30 cellular contexts compared by ENCODE assay signal in the genomic region with DNA sequence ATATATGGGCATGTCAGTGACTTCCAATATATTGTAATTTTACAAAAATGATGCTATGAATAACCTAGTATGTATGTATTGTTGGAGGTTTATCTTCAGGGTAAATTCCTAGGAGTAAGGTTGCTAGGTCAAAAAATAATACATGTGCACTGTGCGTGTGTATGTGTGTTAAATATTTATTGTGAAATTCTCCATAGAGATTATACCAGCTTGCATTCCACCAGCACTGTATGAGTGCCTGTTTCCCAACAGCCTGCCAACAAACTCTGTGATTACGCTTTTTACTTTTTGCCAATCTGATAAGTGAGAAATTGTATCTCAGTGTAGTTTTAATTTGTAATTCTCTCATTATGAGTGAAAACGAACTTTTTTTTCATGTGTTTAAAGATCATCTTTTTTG. TPM values are rescaled to one million over a fixed set of nuclear protein-coding genes. Genes with fewer than 3 reads are reported as not detected.
DNase-seq lines count a peak whose midpoint lies in the region; ATAC-seq, FAIRE-seq and TF ChIP-seq lines count a peak whose summit lies in the region.
"Had no signal": no experiment of that assay in that cellular context is flagged by ENCODE, and none has a peak within 500 bp of the region (broad histone marks: within the 10 kb centered on the region; RNA-seq: fewer than 3 reads in every experiment).

No MANE protein-coding gene starts in this region.

- peak overlapping the region; percentile 72 for H3K4me2 ChIP-seq in A549
- no peak overlapping the region for H3K4me2 ChIP-seq in GM23248 (ENCODE audit: unreplicated experiment)
- H3K4me2 ChIP-seq in HepG2 (ENCODE audit: low read depth, low read length) = peak overlapping the region; percentile 69
- H3K4me2 ChIP-seq: KMS-11, smooth muscle cell had no signal

- H3K4me3 ChIP-seq in A549 (no peak overlapping the region), GM23248 (no peak overlapping the region), body of pancreas (no peak overlapping the region), HepG2 (replicated peaks in 1 of 3; ENCODE audit: insufficient read depth in 1 of 3, low read depth in 2 of 3, low read length in 3 of 3) (peak overlapping the region; percentile 45 to 59 (median 54); a peak in 4 of 6 replicates)
- H3K4me3 ChIP-seq: esophagus squamous epithelium, Peyer's patch, SJCRH30, smooth muscle cell, tibial artery had no signal

- DNase-seq in A549 (ENCODE audit: low read depth in 1 of 2, low spot score in 1 of 2) (no peak), GM23248 (peak; percentile 13), body of pancreas (no peak), HepG2 (ENCODE audit: low spot score) (no peak), NCI-H2029 (lab: John Stamatoyannopoulos, UW) (no peak)
- no peak for DNase-seq in activated CD4-positive, alpha-beta T cell treated with anti-CD3 and anti-CD28 coated beads, Interleukin-2, amount 50 U/mL, for 4 hours
- no peak for DNase-seq in effector CD4-positive, alpha-beta T cell
- DNase-seq: activated CD4-positive, alpha-beta memory T cell treated with anti-CD3 and anti-CD28 coated beads, Interleukin-2, amount 10 ng/mL, durations not matched to agents 7 days and 5 days; activated CD8-positive, alpha-beta memory T cell treated with anti-CD3 and anti-CD28 coated beads, Interleukin-2, amount 50 U/mL, for 48 hours; activated naive CD4-positive, alpha-beta T cell treated with anti-CD3 and anti-CD28 coated beads, Interleukin-2, amount 10 ng/mL, durations not matched to agents 7 days and 5 days; DMS79 treated with DMSO at 0.1 percent for 48 hours; esophagus squamous epithelium; HCEC 1CT; naive thymus-derived CD8-positive, alpha-beta T cell; NCI-H1694; NCI-H69; occipital lobe; Peyer's patch; SJCRH30; stimulated activated CD4-positive, alpha-beta T cell treated with anti-CD3 and anti-CD28 coated beads, Interleukin-2, amount 100 ng/mL, for 24 hours; T-helper 1 cell; tibial artery had no signal

- no peaks in the 10 kb centered on the region for H3F3A ChIP-seq in GM23248 (ENCODE audit: insufficient read depth)

- intact Hi-C loops in body of pancreas (cut with DNase I) = no loop called here
- intact Hi-C loops in HepG2 (cut with micrococcal nuclease; ENCODE audit: unreplicated experiment) = no loop called here

- FAIRE-seq in A549 (lab: Jason Lieb, UNC) = no peak
- FAIRE-seq in HepG2 (lab: Jason Lieb, UNC) = no peak
- FAIRE-seq: bronchial epithelial cell, endometrium, GM18507, HTR-8/SVneo had no signal

- no peak overlapping the region for H2AFZ ChIP-seq in GM23248
- H2AFZ ChIP-seq in HepG2 (ENCODE audit: low read length) = no peak overlapping the region

- WGBS in A549 (ENCODE audit: missing lambda C conversion rate) = 60% methylated on average over 3 of the region's 3 CpGs
- WGBS in GM23248 (ENCODE audit: low coverage in 1 of 2, low lambda C conversion rate in 2 of 2, missing lambda C conversion rate in 2 of 2), 2 experiments = 80 to 83% methylated on average over 3 of the region's 3 CpGs
- 18 to 21% methylated on average over 3 of the region's 3 CpGs for WGBS in body of pancreas, 2 donors
- 35% methylated on average over 3 of the region's 3 CpGs for WGBS in HepG2 (ENCODE audit: low lambda C conversion rate)

- TF ChIP-seq POLR2A in A549 (IDR thresholded peaks at IDR 0.05; ENCODE audit: low read length) (no peak), body of pancreas (IDR thresholded peaks at IDR 0.05) (no peak), HepG2 (IDR thresholded peaks at IDR 0.05; ENCODE audit: insufficient read depth in 1 of 2, low read depth in 2 of 2, low read length in 2 of 2) (no peak)

- H4K20me1 ChIP-seq in GM23248 (ENCODE audit: insufficient read depth) (no peaks in the 10 kb centered on the region), HepG2 (ENCODE audit: insufficient read depth, low read length) (no peaks in the 10 kb centered on the region)

- H3K79me2 ChIP-seq in GM23248 (ENCODE audit: insufficient read depth) = no peaks in the 10 kb centered on the region
- H3K79me2 ChIP-seq in HepG2 (ENCODE audit: insufficient read depth, low read length) = no peaks in the 10 kb centered on the region

- POLR2A ChIA-PET in A549 (lab: Yijun Ruan, JAX) = no interaction called here
- POLR2A ChIA-PET in HepG2 (lab: Yijun Ruan, JAX) = interaction anchor here (0.7 to 1.7 kb wide), 3 partner anchors 9 to 21 kb away, joined by 4 to 8 read pairs (median 8); no protein-coding TSS in a partner anchor

- TF ChIP-seq RAD21 in A549 (conservative IDR thresholded peaks at IDR 0.05 in 1 of 2, IDR thresholded peaks at IDR 0.05 in 1 of 2) (no peak), HepG2 (CRISPR knock-in tag; IDR thresholded peaks at IDR 0.05) (no peak)

- no peak for TF ChIP-seq EP300 in A549 (IDR thresholded peaks at IDR 0.05)
- TF ChIP-seq EP300 in HepG2 (IDR thresholded peaks at IDR 0.05; ENCODE audit: low read depth in 2 of 2, low read length in 2 of 2) = no peak
- TF ChIP-seq EP300 in HepG2 (CRISPR knock-in tag; IDR thresholded peaks at IDR 0.05; ENCODE audit: borderline replicate concordance) = no peak

- CTCF ChIA-PET in A549 (lab: Yijun Ruan, JAX) (interaction anchor here (0.6 kb wide), 1 partner anchor 177 kb away, joined by 3 read pairs; no protein-coding TSS in a partner anchor), HepG2 (lab: Yijun Ruan, JAX; ENCODE audit: low intra/inter-chr PET ratio, low total read pairs) (no interaction called here)

- no peaks in the 10 kb centered on the region for H3K9me2 ChIP-seq in GM23248 (ENCODE audit: insufficient read depth)

- no peak for TF ChIP-seq CTCF in A549 (IDR thresholded peaks at IDR 0.05)
- no peak for TF ChIP-seq CTCF in body of pancreas (IDR thresholded peaks at IDR 0.05)
- TF ChIP-seq CTCF in HepG2 (CRISPR knock-in tag; IDR thresholded peaks at IDR 0.05) = no peak

- ATAC-seq in A549 = peak; percentile 39 to 63; a peak in 4 of 6 replicates
- peak; percentile 42 for ATAC-seq in body of pancreas
- peak; percentile 50 for ATAC-seq in HepG2
- no peak for ATAC-seq in GM21390 (IDR thresholded peaks at IDR 0.05; ENCODE audit: unreplicated experiment)
- ATAC-seq: activated CD4-positive, CD25-positive, alpha-beta regulatory T cell treated with anti-CD3 and anti-CD28 coated beads, Interleukin-2, amount 50 U/mL, for 24 hours; naive thymus-derived CD8-positive, alpha-beta T cell had no signal

- H3K36me3 ChIP-seq in GM23248 (ENCODE audit: low read depth) (no peaks in the 10 kb centered on the region), body of pancreas (replicated peaks in 1 of 2; ENCODE audit: insufficient read depth in 1 of 2, low read depth in 2 of 2) (no peaks in the 10 kb centered on the region), HepG2 (replicated peaks in 1 of 2; ENCODE audit: control insufficient read depth in 1 of 2, insufficient read depth in 2 of 2, low read length in 2 of 2) (no peaks in the 10 kb centered on the region)
- H3K36me3 ChIP-seq: esophagus squamous epithelium, Peyer's patch, SJCRH30, tibial artery had no signal

- in situ Hi-C loops in GM23248 (cut with MboI) (no loop called here), HepG2 (cut with HindIII; ENCODE audit: extremely low pct_ligation_motif_present, low pct_unique_long_range_greater_than_20kb) (no loop called here)

- H3K9ac ChIP-seq in GM23248 (no peak overlapping the region), HepG2 (ENCODE audit: insufficient read depth, low read depth, low read length) (peak overlapping the region; percentile 39)
- H3K9ac ChIP-seq: KMS-11 had no signal

- H3K4me1 ChIP-seq in A549 = peaks cover 12% of the 10 kb centered on the region; the same call in 2 of the 3 replicates
- H3K4me1 ChIP-seq in GM23248 (ENCODE audit: insufficient read depth) = no peaks in the 10 kb centered on the region
- no peaks in the 10 kb centered on the region for H3K4me1 ChIP-seq in body of pancreas
- H3K4me1 ChIP-seq in HepG2 (ENCODE audit: insufficient read depth, low read length) = peaks cover 56% of the 10 kb centered on the region
- H3K4me1 ChIP-seq: esophagus squamous epithelium, SJCRH30, tibial artery had no signal

- no peaks in the 10 kb centered on the region for H3K9me3 ChIP-seq in A549
- no peaks in the 10 kb centered on the region for H3K9me3 ChIP-seq in GM23248 (ENCODE audit: low read depth)
- no peaks in the 10 kb centered on the region for H3K9me3 ChIP-seq in body of pancreas
- H3K9me3 ChIP-seq in HepG2 (ENCODE audit: low read length) = no peaks in the 10 kb centered on the region
- H3K9me3 ChIP-seq: esophagus squamous epithelium, Peyer's patch, SJCRH30, tibial artery had no signal

- no peaks in the 10 kb centered on the region for H3K27me3 ChIP-seq in GM23248 (replicated peaks; ENCODE audit: insufficient read depth)
- H3K27me3 ChIP-seq in body of pancreas = no peaks in the 10 kb centered on the region
- no peaks in the 10 kb centered on the region for H3K27me3 ChIP-seq in HepG2 (ENCODE audit: control insufficient read depth in 1 of 2, insufficient read depth in 2 of 2, low read length in 2 of 2)
- H3K27me3 ChIP-seq: Peyer's patch, SJCRH30 had no signal

- H3K27ac ChIP-seq in A549 (no peak overlapping the region), GM23248 (no peak overlapping the region), body of pancreas (no peak overlapping the region), HepG2 (ENCODE audit: extremely low read length, insufficient read depth, low read length) (peak overlapping the region; percentile 71)
- H3K27ac ChIP-seq: esophagus squamous epithelium, KMS-11, Peyer's patch, SJCRH30, tibial artery had no signal

- no TSS peak for BruUV-seq in HepG2 (replicated peaks; lab: Mats Ljungman, UMichigan)

RNA-seq across cellular contexts. Expression of a gene that starts 12.6 kb away (rescaled TPM):
- polyA plus RNA-seq in A549 (2011; rRNA removed) (2.2 and 4.6 TPM in 2 replicates), A549 (2017; fragmentation: RNase III; extraction: RNeasy Plus Mini Kit Qiagen cat#74134 plus additional on column Dnase treatment) (6.1 to 7.6 TPM (median 6.5 TPM) in 3 replicates), GM23248 (2016; fragmentation: Nextera tagmentation; extraction: Ambion mirVana) (62.5 and 64.2 TPM in 2 replicates), HepG2 (2011; rRNA removed) (6.5 and 9.5 TPM in 2 replicates)
- 0.62 and 1.0 TPM in 2 replicates for polyA plus RNA-seq in A549 (2012; cell fraction: cytosol; rRNA removed)
- 0.95 and 2.5 TPM in 2 replicates for polyA plus RNA-seq in A549 (2012; cell fraction: nucleus; rRNA removed)
- polyA minus RNA-seq in A549 (2011; rRNA and poly(A)+ RNA removed) = 4.7 and 6.8 TPM in 2 replicates
- total RNA-seq in GM23248 (2014; rRNA removed; shearing (Covaris generic)) = 60.6 and 86.0 TPM in 2 replicates
- total RNA-seq in body of pancreas (10 to 100 TPM; 19.4 to 25.2 TPM), HepG2 (2016; rRNA removed; fragmentation: Illumina TruSeq; extraction: Trizol) (46.0 and 46.3 TPM in 2 replicates)
- 27.3 and 31.8 TPM in 2 replicates for total RNA-seq in HepG2 (2016; cell fraction: cytosol; rRNA removed; fragmentation: Illumina TruSeq; extraction: Trizol; ENCODE audit: low read depth)
- 36.6 and 47.1 TPM in 2 replicates for total RNA-seq in HepG2 (2016; cell fraction: insoluble cytoplasmic fraction; rRNA removed; fragmentation: Illumina TruSeq; extraction: Trizol)
- 57.4 and 59.2 TPM in 2 replicates for total RNA-seq in HepG2 (2016; cell fraction: membrane; rRNA removed; fragmentation: Illumina TruSeq; extraction: Trizol)
- 59.9 and 71.5 TPM in 2 replicates for total RNA-seq in HepG2 (2016; cell fraction: nucleus; rRNA removed; fragmentation: Illumina TruSeq; extraction: Trizol)
- 3.6 and 6.7 TPM in 2 replicates for polyA plus RNA-seq in HepG2 (2011; cell fraction: cytosol; rRNA removed)
- 29.6 and 44.5 TPM in 2 replicates for polyA plus RNA-seq in HepG2 (2011; cell fraction: nucleus; rRNA removed)
- 93.3 and 101 TPM in 2 replicates for polyA plus RNA-seq in HepG2 (2012)
- polyA plus RNA-seq in HepG2 (2016; cell fraction: cytosol; fragmentation: Illumina TruSeq; extraction: Trizol; ENCODE audit: low read depth) = 22.3 and 25.9 TPM in 2 replicates
- polyA plus RNA-seq in HepG2 (2016; cell fraction: insoluble cytoplasmic fraction; fragmentation: Illumina TruSeq; extraction: Trizol; ENCODE audit: low read depth) = 65.2 and 84.9 TPM in 2 replicates
- polyA plus RNA-seq in HepG2 (2016; cell fraction: membrane; fragmentation: Illumina TruSeq; extraction: Trizol; ENCODE audit: low read depth) = 59.1 and 66.3 TPM in 2 replicates
- polyA plus RNA-seq in HepG2 (2016; cell fraction: nucleus; fragmentation: Illumina TruSeq; extraction: Trizol; ENCODE audit: insufficient read depth, low read depth) = 115 and 116 TPM in 2 replicates
- 11.7 TPM in 1 of 2 replicates, not detected in the other for polyA minus RNA-seq in HepG2 (2011; rRNA and poly(A)+ RNA removed; ENCODE audit: low replicate concordance)
- 13.2 and 23.5 TPM in 2 replicates for polyA minus RNA-seq in HepG2 (2011; cell fraction: cytosol; rRNA and poly(A)+ RNA removed)
- polyA minus RNA-seq in HepG2 (2011; cell fraction: nucleus; rRNA and poly(A)+ RNA removed) = 110 and 124 TPM in 2 replicates
- polyA plus RNA-seq: naive thymus-derived CD8-positive, alpha-beta T cell had no signal

Comparison
In these comparisons a context has a peak if more than half of its experiments do, and no peak if none do; other contexts are left out.
1. H3K4me3 ChIP-seq: peak in HepG2 (3 of 3); none in A549 (single experiment), GM23248 (single experiment) and body of pancreas (0 of 2).